Comparison of ENCODE assay signal across 10 cellular contexts in the genomic region with DNA sequence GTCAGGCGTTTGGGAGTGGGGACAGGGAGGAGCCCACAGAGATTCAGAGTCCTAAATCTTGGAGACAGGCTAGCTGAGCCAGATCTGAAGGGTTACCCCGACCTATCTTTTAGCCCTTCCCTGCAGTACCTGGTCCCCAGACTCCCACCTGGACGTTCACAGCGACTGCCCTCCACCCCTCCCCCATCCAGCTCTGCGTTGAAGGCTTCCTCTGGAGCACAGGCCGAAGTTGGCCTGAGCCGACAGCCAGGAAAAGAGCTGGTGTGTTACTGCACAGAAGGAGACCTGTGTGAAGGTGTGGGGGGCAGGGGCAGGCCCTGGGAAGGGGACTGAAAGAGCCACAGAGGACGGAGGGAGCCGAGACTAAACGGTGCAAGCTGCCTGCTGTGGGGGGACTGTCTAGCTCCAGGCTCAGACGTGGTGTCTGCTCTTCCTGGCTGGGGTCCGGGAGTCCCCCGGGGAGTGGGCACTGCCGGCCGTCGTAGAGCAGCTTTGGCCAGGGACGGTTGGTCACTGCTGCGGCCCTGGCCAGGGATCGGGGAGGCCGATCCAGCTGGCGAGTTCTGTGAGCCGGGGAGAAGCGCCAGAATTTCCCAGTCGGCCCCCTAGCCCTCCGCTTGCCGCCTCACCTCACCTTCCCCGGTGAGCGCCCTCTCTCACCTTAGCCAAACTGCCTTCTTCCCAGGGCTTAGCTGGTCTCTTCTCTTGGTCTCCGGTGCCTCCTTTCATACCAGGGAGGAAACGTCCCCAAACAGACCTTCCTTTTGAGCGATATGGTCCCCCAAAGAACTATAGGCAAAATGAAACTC. TPM values are rescaled to one million over a fixed set of nuclear protein-coding genes. Genes with fewer than 3 reads are reported as not detected.
DNase-seq lines count a peak whose midpoint lies in the region; ATAC-seq, FAIRE-seq and TF ChIP-seq lines count a peak whose summit lies in the region.
"Had no signal": no experiment of that assay in that cellular context is flagged by ENCODE, and none has a peak within 500 bp of the region (broad histone marks: within the 10 kb centered on the region; RNA-seq: fewer than 3 reads in every experiment).

No MANE protein-coding gene starts in this region.

- no peak for ATAC-seq in HG02623 (IDR thresholded peaks at IDR 0.05; ENCODE audit: unreplicated experiment)
- no peak for ATAC-seq in left lobe of liver

- DNase-seq in GM19239 (ENCODE audit: insufficient read length, low spot score) (no peak), NCI-H69 (lab: John Stamatoyannopoulos, UW) (peak; percentile 92), glutamatergic neuron (no peak), osteocyte (ENCODE audit: extremely low spot score, unreplicated experiment) (no peak), left lobe of liver (ENCODE audit: low spot score) (no peak), HTR-8/SVneo (ENCODE audit: insufficient read length, low spot score) (no peak)
- DNase-seq: amniotic stem cell, hypothalamus had no signal

- H3K36me3 Mint-ChIP-seq in glutamatergic neuron (ENCODE audit: unreplicated experiment) = peaks cover 9% of the 10 kb centered on the region
- peaks cover 1% of the 10 kb centered on the region for H3K36me3 Mint-ChIP-seq in osteocyte (ENCODE audit: unreplicated experiment)

- H3K27me3 Mint-ChIP-seq in glutamatergic neuron (ENCODE audit: unreplicated experiment) (peaks cover 27% of the 10 kb centered on the region), osteocyte (ENCODE audit: unreplicated experiment) (peaks cover 78% of the 10 kb centered on the region)

- peak overlapping the region; percentile 43 for H3K4me3 Mint-ChIP-seq in glutamatergic neuron (ENCODE audit: unreplicated experiment)
- peak overlapping the region; percentile 46 for H3K4me3 Mint-ChIP-seq in osteocyte (ENCODE audit: unreplicated experiment)

- H3K4me1 Mint-ChIP-seq in glutamatergic neuron (ENCODE audit: low read depth, unreplicated experiment) (peaks cover 16% of the 10 kb centered on the region), osteocyte (ENCODE audit: unreplicated experiment) (peaks cover 37% of the 10 kb centered on the region)

- peaks cover 7% of the 10 kb centered on the region for H3K9me3 Mint-ChIP-seq in glutamatergic neuron (ENCODE audit: unreplicated experiment)
- no peaks in the 10 kb centered on the region for H3K9me3 Mint-ChIP-seq in osteocyte (ENCODE audit: unreplicated experiment)

- H3K27ac Mint-ChIP-seq in glutamatergic neuron (ENCODE audit: unreplicated experiment) (no peak overlapping the region), osteocyte (ENCODE audit: unreplicated experiment) (no peak overlapping the region)

- TF ChIP-seq CTCF in glutamatergic neuron (IDR thresholded peaks at IDR 0.05; ENCODE audit: partially characterized antibody, unreplicated experiment) (no peak), osteocyte (IDR thresholded peaks at IDR 0.05) (no peak)

- FAIRE-seq in GM19239 (lab: Jason Lieb, UNC) = peak; percentile 47
- no peak for FAIRE-seq in HTR-8/SVneo (lab: Jason Lieb, UNC)

RNA-seq across cellular contexts. Expression of gene COL2A1, which starts 0.9 kb away (rescaled TPM):
- 0.34 TPM for total RNA-seq in glutamatergic neuron (ENCODE audit: unreplicated experiment)
- 0.70 and 2.0 TPM in 2 replicates for total RNA-seq in osteocyte
- total RNA-seq in left lobe of liver = 0.08 TPM
- total RNA-seq: T-helper 1 cell treated with Interleukin-12 subunit alpha and Interleukin-12 subunit beta and Interleukin-4 antibody, amounts not matched to agents 30 ng/mL and 1 ng/mL, for 36 hours had no signal

RNA-seq across cellular contexts. Expression of gene TMEM106C, which starts 41.7 kb away (rescaled TPM):
- total RNA-seq in glutamatergic neuron (ENCODE audit: unreplicated experiment) (24.0 TPM), osteocyte (53.2 and 60.9 TPM in 2 replicates), left lobe of liver (14.8 TPM)
